In genomic region chr2:101736861-101737291, GRCh38 we compare ENCODE assay signal across 9 cellular contexts. TPM values are rescaled to one million over a fixed set of nuclear protein-coding genes. Genes with fewer than 3 reads are reported as not detected.
A peak's percentile ranks its signal among the peaks of the same experiment; 100 is the strongest.
DNase-seq lines count a peak whose midpoint lies in the region; ATAC-seq and TF ChIP-seq lines count a peak whose summit lies in the region.
"Had no signal": no experiment of that assay in that cellular context is flagged by ENCODE, and none has a peak within 500 bp of the region (broad histone marks: within the 10 kb centered on the region; RNA-seq: fewer than 3 reads in every experiment).

No MANE protein-coding gene starts in this region.

- H3K23ac ChIP-seq in H9 (ENCODE audit: insufficient read length, low read depth, low read length), result no peak overlapping the region

- no peak overlapping the region for H2BK20ac ChIP-seq in H9 (ENCODE audit: low read depth, low read length, poor library complexity, severe bottlenecking)

- no peaks in the 10 kb centered on the region for H3K9me2 ChIP-seq in SK-N-SH

- H4K91ac ChIP-seq in H9 (ENCODE audit: insufficient read length, low read depth, low read length), result no peak overlapping the region

- H2AFZ ChIP-seq in H9 (ENCODE audit: low read length) (no peak overlapping the region), SK-N-SH (ENCODE audit: low read depth) (no peak overlapping the region)

- H2BK5ac ChIP-seq in H9 (ENCODE audit: insufficient read length, low read length), result no peak overlapping the region

- no peak overlapping the region for H2BK12ac ChIP-seq in H9 (ENCODE audit: insufficient read length, low read depth, low read length)

- no peak for TF ChIP-seq RAD21 in SK-N-SH (IDR thresholded peaks at IDR 0.05; ENCODE audit: low read length)

- peaks cover 10% of the 10 kb centered on the region for H3K4me1 ChIP-seq in H9 (ENCODE audit: insufficient read depth, low read length)
- peaks cover 26 to 36% of the 10 kb centered on the region in 2 experiments; a peak in 3 of 4 replicates for H3K4me1 ChIP-seq in SK-N-SH (ENCODE audit: control insufficient read depth in 1 of 2, insufficient read depth in 2 of 2, low read depth in 1 of 2, low read length in 1 of 2)
- peaks cover 19% of the 10 kb centered on the region for H3K4me1 ChIP-seq in SJCRH30

- H4K8ac ChIP-seq in H9 (replicated peaks; ENCODE audit: insufficient read length, low read depth, low read length), result no peak overlapping the region

- H4K20me1 ChIP-seq in H9 (ENCODE audit: control insufficient read depth, insufficient read depth, insufficient read length), result no peaks in the 10 kb centered on the region
- peaks cover 94% of the 10 kb centered on the region for H4K20me1 ChIP-seq in SK-N-SH (ENCODE audit: insufficient read depth)

- no peak overlapping the region for H3K14ac ChIP-seq in H9 (ENCODE audit: insufficient read depth, low read length)

- H3K4me1 Mint-ChIP-seq in H9, result peaks cover 72 to 75% of the 10 kb centered on the region in 2 experiments
- peaks cover 72% of the 10 kb centered on the region for H3K4me1 Mint-ChIP-seq in activated CD4-positive, alpha-beta T cell treated with anti-CD3 and anti-CD28 coated beads, Interleukin-2, amount 10 ng/mL, durations not matched to agents 7 days and 5 days

- DNase-seq in H9 (no peak), SK-N-SH (no peak), fibroblast of villous mesenchyme (ENCODE audit: low read depth) (peak; percentile 87), LoVo (ENCODE audit: low spot score) (no peak), SJCRH30 (no peak)
- peak; percentile 70 for DNase-seq in stimulated activated CD4-positive, alpha-beta T cell treated with anti-CD3 and anti-CD28 coated beads, Interleukin-1b, Interleukin-23, amount 100 ng/mL, for 48 hours
- no peak for DNase-seq in activated CD4-positive, alpha-beta T cell treated with anti-CD3 and anti-CD28 coated beads, Interleukin-2, amount 10 ng/mL, durations not matched to agents 7 days and 5 days
- DNase-seq: T1000 had no signal

- H3K56ac ChIP-seq in H9 (ENCODE audit: insufficient read length, low read depth, low read length), result no peak overlapping the region

- H2AK5ac ChIP-seq in H9 (ENCODE audit: insufficient read length, low read length), result no peak overlapping the region

- H3K27ac ChIP-seq in H9 (ENCODE audit: insufficient read length, low read depth, low read length) (no peak overlapping the region), SK-N-SH (ENCODE audit: low read depth in 2 of 2, low read length in 1 of 2) (peak overlapping the region in 1 of 2 experiments; percentile 55; a peak in 3 of 4 replicates), SJCRH30 (no peak overlapping the region)

- no peak overlapping the region for H3K4me3 Mint-ChIP-seq in H9
- no peak overlapping the region for H3K4me3 Mint-ChIP-seq in activated CD4-positive, alpha-beta T cell treated with anti-CD3 and anti-CD28 coated beads, Interleukin-2, amount 10 ng/mL, durations not matched to agents 7 days and 5 days

- TF ChIP-seq EP300 in SK-N-SH (IDR thresholded peaks at IDR 0.05; ENCODE audit: borderline replicate concordance in 1 of 2, low read depth in 1 of 2, low read length in 1 of 2), result no peak

- H3T11ph ChIP-seq in H9 (ENCODE audit: low read length), result no peak overlapping the region

- H3K9me3 ChIP-seq in H9 (ENCODE audit: control insufficient read depth, low read depth, low read length), result no peaks in the 10 kb centered on the region
- no peaks in the 10 kb centered on the region for H3K9me3 ChIP-seq in SK-N-SH
- H3K9me3 ChIP-seq in SJCRH30 (replicated peaks), result no peaks in the 10 kb centered on the region

- no peak overlapping the region for H2BK15ac ChIP-seq in H9 (ENCODE audit: low read depth, low read length)

- H3K36me3 Mint-ChIP-seq in H9 (ENCODE audit: insufficient read depth in 1 of 3, low read depth in 3 of 3), result peaks cover 0 to 3% (median 0%) of the 10 kb centered on the region in 3 experiments; a peak in 1 of 7 replicates
- peaks cover 3% of the 10 kb centered on the region for H3K36me3 Mint-ChIP-seq in activated CD4-positive, alpha-beta T cell treated with anti-CD3 and anti-CD28 coated beads, Interleukin-2, amount 10 ng/mL, durations not matched to agents 7 days and 5 days (ENCODE audit: low read depth)

- H3K27me3 ChIP-seq in H9 (ENCODE audit: insufficient read depth, low read length) (no peaks in the 10 kb centered on the region), SK-N-SH (ENCODE audit: insufficient read depth) (no peaks in the 10 kb centered on the region), SJCRH30 (no peaks in the 10 kb centered on the region)

- no peak overlapping the region for H2BK120ac ChIP-seq in H9 (ENCODE audit: low read depth, low read length, poor library complexity, severe bottlenecking)

- H3K23me2 ChIP-seq in H9 (ENCODE audit: insufficient read length, low read depth, low read length, poor library complexity, severe bottlenecking), result no peaks in the 10 kb centered on the region

- no CpG with 5 or more reads among the region's 1 CpG for WGBS in H9 (ENCODE audit: extremely low coverage, insufficient read length, low lambda C conversion rate)
- 14% methylated on average over 1 of the region's 1 CpG for WGBS in SK-N-SH (ENCODE audit: low lambda C conversion rate)

- ATAC-seq in GM19023 (IDR thresholded peaks at IDR 0.05; ENCODE audit: unreplicated experiment), result no peak

- H3K9me3 Mint-ChIP-seq in H9, result no peaks in the 10 kb centered on the region
- H3K9me3 Mint-ChIP-seq in activated CD4-positive, alpha-beta T cell treated with anti-CD3 and anti-CD28 coated beads, Interleukin-2, amount 10 ng/mL, durations not matched to agents 7 days and 5 days, result no peaks in the 10 kb centered on the region

- no peak overlapping the region for H3K4ac ChIP-seq in H9 (ENCODE audit: low read depth, low read length)

- no peak overlapping the region for H3K9ac ChIP-seq in H9 (ENCODE audit: extremely low read depth, insufficient read length, low read length)
- H3K9ac ChIP-seq in SK-N-SH, result no peak overlapping the region

- no peak overlapping the region for H4K5ac ChIP-seq in H9 (ENCODE audit: insufficient read length, low read depth, low read length)

- H3K18ac ChIP-seq in H9 (ENCODE audit: insufficient read length, low read depth, low read length), result no peak overlapping the region

- H3K4me3 ChIP-seq in SK-N-SH (ENCODE audit: low read depth in 2 of 2, low read length in 1 of 2) (no peak overlapping the region), fibroblast of villous mesenchyme (ENCODE audit: low read depth, low read length) (no peak overlapping the region), SJCRH30 (no peak overlapping the region)

- H3K79me1 ChIP-seq in H9 (ENCODE audit: insufficient read depth, low read depth, low read length, poor library complexity, severe bottlenecking), result peaks cover 4% of the 10 kb centered on the region

- H3K4me2 ChIP-seq in H9 (ENCODE audit: insufficient read depth, insufficient read length, low read length) (no peak overlapping the region), SK-N-SH (peak overlapping the region; percentile 39)

- H3K27ac Mint-ChIP-seq in H9, result peak overlapping the region in 2 of 3 experiments; percentile 11 to 17; a peak in 1 of 7 replicates
- no peak overlapping the region for H3K27ac Mint-ChIP-seq in activated CD4-positive, alpha-beta T cell treated with anti-CD3 and anti-CD28 coated beads, Interleukin-2, amount 10 ng/mL, durations not matched to agents 7 days and 5 days

- peaks cover 13% of the 10 kb centered on the region for H3F3A ChIP-seq in SK-N-SH (replicated peaks; ENCODE audit: insufficient read depth)

- peaks cover 46% of the 10 kb centered on the region for H3K79me2 ChIP-seq in H9 (ENCODE audit: insufficient read depth, low read length)
- peaks cover 100% of the 10 kb centered on the region for H3K79me2 ChIP-seq in SK-N-SH (ENCODE audit: insufficient read depth)

- peaks cover 0 to 5% of the 10 kb centered on the region in 2 experiments for H3K36me3 ChIP-seq in SK-N-SH (replicated peaks in 1 of 2; ENCODE audit: control insufficient read depth in 1 of 2, insufficient read depth in 2 of 2, low read length in 1 of 2)
- no peaks in the 10 kb centered on the region for H3K36me3 ChIP-seq in SJCRH30

- no peak for TF ChIP-seq CTCF in H9 (conservative IDR thresholded peaks at IDR 0.05)
- no peak for TF ChIP-seq CTCF in SK-N-SH (IDR thresholded peaks at IDR 0.05)
- TF ChIP-seq CTCF in fibroblast of villous mesenchyme (IDR thresholded peaks at IDR 0.05; ENCODE audit: insufficient read depth, low read depth, low read length), result no peak

- CTCF ChIA-PET in SK-N-SH (lab: Yijun Ruan, JAX), result interaction anchor here (1.4 kb wide), 2 partner anchors 11 to 15 kb away, joined by 3 to 4 read pairs; no protein-coding TSS in a partner anchor
- CTCF ChIA-PET in activated CD4-positive, alpha-beta T cell treated with anti-CD3 and anti-CD28 coated beads, Interleukin-2, amount 10 ng/mL, durations not matched to agents 7 days and 5 days (lab: Charles Lee), result no interaction called here

- POLR2A ChIA-PET in SK-N-SH (lab: Yijun Ruan, JAX), result interaction anchor here (1.3 kb wide), 1 partner anchor 40 kb away, joined by 4 read pairs; the partner anchor contains the start of gene MAP4K4
- POLR2A ChIA-PET in activated CD4-positive, alpha-beta T cell treated with anti-CD3 and anti-CD28 coated beads, Interleukin-2, amount 10 ng/mL, durations not matched to agents 7 days and 5 days (lab: Charles Lee), result interaction anchor here (0.6 kb wide), 1 partner anchor 94 kb away, joined by 4 read pairs; no protein-coding TSS in a partner anchor

- H3K27me3 Mint-ChIP-seq in H9 (ENCODE audit: low read depth), result no peaks in the 10 kb centered on the region
- H3K27me3 Mint-ChIP-seq in activated CD4-positive, alpha-beta T cell treated with anti-CD3 and anti-CD28 coated beads, Interleukin-2, amount 10 ng/mL, durations not matched to agents 7 days and 5 days, result no peaks in the 10 kb centered on the region

TF ChIP-seq in SK-N-SH, 30 proteins besides CTCF, POLR2A, EP300 and RAD21 (continues in another document):
- no peak for TF ChIP-seq TEAD4 (IDR thresholded peaks at IDR 0.05; ENCODE audit: borderline replicate concordance, insufficient read depth)
- no peak for TF ChIP-seq NRF1 (IDR thresholded peaks at IDR 0.05; ENCODE audit: low read depth, low read length)
- peak; percentile 28; the same call in 1 of the 2 replicates for TF ChIP-seq FOSL2 (IDR thresholded peaks at IDR 0.05; ENCODE audit: borderline replicate concordance, low read depth)

RNA-seq across cellular contexts. Expression of gene MAP4K4, which starts 39.4 kb away (rescaled TPM):
- 125 and 132 TPM in 2 replicates for total RNA-seq in H9 (2021)
- polyA plus RNA-seq in SK-N-SH (2012; rRNA removed), result 68.5 and 72.9 TPM in 2 replicates
- 72.8 and 73.6 TPM in 2 replicates for polyA plus RNA-seq in SK-N-SH (2012; cell fraction: cytosol; rRNA removed)
- polyA plus RNA-seq in SK-N-SH (2012; cell fraction: nucleus; rRNA removed), result 94.7 and 115 TPM in 2 replicates
- total RNA-seq in fibroblast of villous mesenchyme, result 88.3 and 95.0 TPM in 2 replicates
- 118 and 139 TPM in 2 replicates for total RNA-seq in SJCRH30 (2014; rRNA removed; shearing (Covaris generic))
- total RNA-seq in activated CD4-positive, alpha-beta T cell treated with anti-CD3 and anti-CD28 coated beads, Interleukin-2, amount 10 ng/mL, durations not matched to agents 7 days and 5 days, result 100 to 1,000 TPM; 129 to 142 TPM

Comparison
In these comparisons a context has a peak if more than half of its experiments do, and no peak if none do; other contexts are left out.
1. DNase-seq: peak in fibroblast of villous mesenchyme (single experiment) and stimulated activated CD4-positive, alpha-beta T cell treated with anti-CD3 and anti-CD28 coated beads, Interleukin-1b, Interleukin-23, amount 100 ng/mL, for 48 hours (single experiment); none in H9 (single experiment), SK-N-SH (single experiment), LoVo (single experiment), SJCRH30 (0 of 2) and activated CD4-positive, alpha-beta T cell treated with anti-CD3 and anti-CD28 coated beads, Interleukin-2, amount 10 ng/mL, durations not matched to agents 7 days and 5 days (single experiment).